In the genomic region with DNA sequence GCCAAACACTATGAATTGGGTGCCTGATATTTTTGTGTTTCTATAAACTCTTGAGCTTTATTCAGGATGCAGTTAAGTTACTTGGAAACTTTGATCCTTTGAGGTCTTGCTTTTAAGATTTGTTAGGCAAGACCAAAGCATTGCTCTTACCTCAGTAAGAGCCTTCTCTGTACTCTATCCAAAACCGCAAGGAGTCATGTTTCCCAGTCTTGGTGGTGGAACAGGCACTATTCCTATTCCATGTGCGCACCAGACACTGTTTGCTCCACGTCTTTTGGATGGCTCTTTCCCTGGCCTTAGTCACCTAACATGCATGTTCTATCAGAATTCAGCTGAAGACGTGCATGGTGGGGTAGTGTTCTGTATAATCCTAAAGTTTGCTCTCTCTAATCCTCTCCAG, we compare ENCODE assay signal across 34 cellular contexts.
"Had no signal": no experiment of that assay in that cellular context is flagged by ENCODE, and none has a peak within 500 bp of the region (broad histone marks: within the 10 kb centered on the region; RNA-seq: fewer than 3 reads in every experiment).

No MANE protein-coding gene starts in this region.

- ATAC-seq: activated CD8-positive, alpha-beta T cell treated with anti-CD3 and anti-CD28 coated beads for 36 hours; activated T-cell treated with anti-CD3 and anti-CD28 coated beads, Interleukin-2, amount 50 U/mL, for 72 hours; activated T-helper 17 cell treated with anti-CD3 and anti-CD28 coated beads, Interleukin-2, amount 50 U/mL, for 72 hours; PC-3 had no signal

- H3K27ac ChIP-seq: Peyer's patch had no signal

- H3K27me3 Mint-ChIP-seq: activated CD4-positive, alpha-beta T cell treated with anti-CD3 and anti-CD28 coated beads, Interleukin-2, amount 10 ng/mL, durations not matched to agents 24 days and 14 days; activated CD8-positive, alpha-beta T cell treated with anti-CD3 and anti-CD28 coated beads for 36 hours; activated naive CD8-positive, alpha-beta T cell treated with anti-CD3 and anti-CD28 coated beads for 36 hours; activated T-helper 17 cell treated with anti-CD3 and anti-CD28 coated beads, Interleukin-2, amount 50 U/mL, for 72 hours had no signal

- H3K4me3 ChIP-seq: Peyer's patch had no signal

- H3K4me1 Mint-ChIP-seq: activated CD4-positive, alpha-beta T cell treated with anti-CD3 and anti-CD28 coated beads, Interleukin-2, amount 10 ng/mL, durations not matched to agents 24 days and 14 days; activated naive CD8-positive, alpha-beta T cell treated with anti-CD3 and anti-CD28 coated beads for 36 hours had no signal

- DNase-seq: activated CD4-positive, alpha-beta T cell treated with anti-CD3 and anti-CD28 coated beads, Interleukin-2, amount 10 ng/mL, durations not matched to agents 24 days and 14 days; activated CD4-positive, alpha-beta T cell treated with anti-CD3 and anti-CD28 coated beads, Interleukin-2, amount 50 U/mL, for 4 hours; activated CD8-positive, alpha-beta T cell treated with anti-CD3 and anti-CD28 coated beads for 36 hours; activated effector memory CD4-positive, alpha-beta T cell treated with anti-CD3 and anti-CD28 coated beads, Interleukin-2, amount 50 U/mL, for 16 hours; activated naive CD4-positive, alpha-beta T cell; activated naive CD4-positive, alpha-beta T cell treated with anti-CD3 and anti-CD28 coated beads, Interleukin-2, amount 50 U/mL, for 16 hours; activated naive CD8-positive, alpha-beta T cell treated with anti-CD3 and anti-CD28 coated beads for 36 hours; activated T-cell treated with anti-CD3 and anti-CD28 coated beads, Interleukin-2, amount 50 U/mL, for 1 hour; activated T-cell treated with anti-CD3 and anti-CD28 coated beads, Interleukin-2, amount 50 U/mL, for 72 hours; amniotic stem cell; aorta; caudate nucleus; cerebellar nuclear complex; Kasumi-1; MM.1S; MV-4-11; NCI-H1092; NCI-H1436 treated with DMSO at 0.1 percent for 48 hours; NCI-H1694 treated with DMSO at 0.1 percent for 48 hours; NCI-H2029 treated with DMSO at 0.1 percent for 48 hours; NCI-H2107; NCI-H2171; NCI-H510A; NCI-H526; NCI-H748 treated with DMSO at 0.1 percent for 48 hours; NK-92 treated with Interleukin-12 subunit alpha and Interleukin-12 subunit beta, amount 100 ng/mL, for 24 hours; PC-3; Peyer's patch; RPMI8226; SW 1271; T-helper 1 cell; T-helper 2 cell; T-helper 9 cell had no signal

- H3K9me3 ChIP-seq: Peyer's patch had no signal

- H3K9me3 Mint-ChIP-seq: activated T-helper 17 cell treated with anti-CD3 and anti-CD28 coated beads, Interleukin-2, amount 50 U/mL, for 72 hours had no signal

- H3K4me1 ChIP-seq: Peyer's patch had no signal

- H3K27ac Mint-ChIP-seq: activated CD4-positive, alpha-beta T cell treated with anti-CD3 and anti-CD28 coated beads, Interleukin-2, amount 10 ng/mL, durations not matched to agents 24 days and 14 days; activated CD8-positive, alpha-beta T cell treated with anti-CD3 and anti-CD28 coated beads for 36 hours; activated naive CD8-positive, alpha-beta T cell treated with anti-CD3 and anti-CD28 coated beads for 36 hours; activated T-helper 17 cell treated with anti-CD3 and anti-CD28 coated beads, Interleukin-2, amount 50 U/mL, for 72 hours had no signal

- H3K4me3 Mint-ChIP-seq: activated CD4-positive, alpha-beta T cell treated with anti-CD3 and anti-CD28 coated beads, Interleukin-2, amount 10 ng/mL, durations not matched to agents 24 days and 14 days; activated CD8-positive, alpha-beta T cell treated with anti-CD3 and anti-CD28 coated beads for 36 hours; activated naive CD8-positive, alpha-beta T cell treated with anti-CD3 and anti-CD28 coated beads for 36 hours; activated T-cell treated with anti-CD3 and anti-CD28 coated beads, Interleukin-2, amount 50 U/mL, for 72 hours; activated T-helper 17 cell treated with anti-CD3 and anti-CD28 coated beads, Interleukin-2, amount 50 U/mL, for 72 hours had no signal

- H3K27me3 ChIP-seq: Peyer's patch had no signal
